ENCODE assay signal across 9 cellular contexts in genomic region chr20:56422131-56422823, GRCh38. TPM values are rescaled to one million over a fixed set of nuclear protein-coding genes. Genes with fewer than 3 reads are reported as not detected.
A peak's percentile ranks its signal among the peaks of the same experiment; 100 is the strongest.
DNase-seq lines count a peak whose midpoint lies in the region; ATAC-seq and TF ChIP-seq lines count a peak whose summit lies in the region.
"Had no signal": no experiment of that assay in that cellular context is flagged by ENCODE, and none has a peak within 500 bp of the region (broad histone marks: within the 10 kb centered on the region; RNA-seq: fewer than 3 reads in every experiment).

No MANE protein-coding gene starts in this region.

- H3K27me3 Mint-ChIP-seq in MCF 10A (ENCODE audit: insufficient read depth, unreplicated experiment): no peaks in the 10 kb centered on the region

- H3K4me1 ChIP-seq in breast epithelium (no peaks in the 10 kb centered on the region), fibroblast of lung (ENCODE audit: control insufficient read depth, extremely low read depth, insufficient read depth, low read length) (peaks cover 34% of the 10 kb centered on the region), upper lobe of left lung (peaks cover 29 to 58% (median 40%) of the 10 kb centered on the region in 4 donors)

- intact Hi-C loops in MCF 10A (cut with micrococcal nuclease): no loop called here
- intact Hi-C loops in breast epithelium (cut with DNase I; ENCODE audit: low total_unique reads): loop anchor here (2.0 to 5.0 kb wide), 2 partner anchors 45 to 1015 kb away; no protein-coding TSS in a partner anchor
- intact Hi-C loops in posterior vena cava (cut with DNase I): no loop called here

- BruUV-seq in MCF 10A (replicated peaks; lab: Mats Ljungman, UMichigan): no TSS peak

- TF ChIP-seq POLR2A in breast epithelium (IDR thresholded peaks at IDR 0.05) (no peak), upper lobe of left lung (IDR thresholded peaks at IDR 0.05) (no peak)

- H3K4me3 ChIP-seq in breast epithelium: no peak overlapping the region
- H3K4me3 ChIP-seq in fibroblast of lung (replicated peaks in 1 of 4; ENCODE audit: control extremely low read depth in 1 of 4, insufficient read depth in 1 of 4, low read depth in 3 of 4, low read length in 4 of 4): no peak overlapping the region
- no peak overlapping the region for H3K4me3 ChIP-seq in upper lobe of left lung

- no peak overlapping the region for H3K4me3 Mint-ChIP-seq in MCF 10A (ENCODE audit: unreplicated experiment)

- H3K36me3 ChIP-seq in breast epithelium (no peaks in the 10 kb centered on the region), fibroblast of lung (ENCODE audit: control insufficient read depth, insufficient read depth, low read length) (peaks cover 2% of the 10 kb centered on the region), upper lobe of left lung (peaks cover 0 to 1% (median 0%) of the 10 kb centered on the region in 4 donors)

- ATAC-seq in SK-N-SH treated with all-trans-retinoic acid at 6 μM for 48 hours: peak; percentile 82
- peak in 1 of 2 donors; percentile 56 for ATAC-seq in upper lobe of left lung (ENCODE audit: low FRiP score in 2 of 2)

- H3K9me3 ChIP-seq in breast epithelium (no peaks in the 10 kb centered on the region), fibroblast of lung (ENCODE audit: control insufficient read depth, insufficient read depth, low read depth, low read length) (no peaks in the 10 kb centered on the region), upper lobe of left lung (no peaks in the 10 kb centered on the region)

- no peaks in the 10 kb centered on the region for H3K36me3 Mint-ChIP-seq in MCF 10A (ENCODE audit: insufficient read depth, unreplicated experiment)

- DNase-seq in MCF 10A (ENCODE audit: unreplicated experiment): peak; percentile 23
- no peak for DNase-seq in breast epithelium (ENCODE audit: low spot score in 2 of 2)
- peak; percentile 73 to 91 for DNase-seq in fibroblast of lung (ENCODE audit: low read depth in 2 of 2)
- DNase-seq in upper lobe of left lung: no peak
- no peak for DNase-seq in central memory CD4-positive, alpha-beta T cell
- DNase-seq in activated CD4-positive, CD25-positive, alpha-beta regulatory T cell (lab: John Stamatoyannopoulos, UW): no peak
- no peak for DNase-seq in posterior vena cava (ENCODE audit: low spot score)
- DNase-seq: NCI-H146 had no signal

- H3K9ac ChIP-seq in fibroblast of lung (ENCODE audit: insufficient read depth, low read length): no peak overlapping the region

- H2AFZ ChIP-seq in fibroblast of lung (ENCODE audit: low read length): no peak overlapping the region

- peaks cover 53% of the 10 kb centered on the region for H3K79me2 ChIP-seq in fibroblast of lung (ENCODE audit: control insufficient read depth, insufficient read depth, low read length)

- no peak overlapping the region for H3K27ac ChIP-seq in breast epithelium
- H3K27ac ChIP-seq in fibroblast of lung (ENCODE audit: insufficient read depth, low read length): peak overlapping the region; percentile 77
- H3K27ac ChIP-seq in upper lobe of left lung: peak overlapping the region; percentile 32 to 64 (median 48)

- no peaks in the 10 kb centered on the region for H4K20me1 ChIP-seq in fibroblast of lung (ENCODE audit: control insufficient read depth, extremely low read depth, insufficient read depth, low read length)

- no peaks in the 10 kb centered on the region for H3K4me1 Mint-ChIP-seq in MCF 10A (ENCODE audit: insufficient read depth, unreplicated experiment)

- H3K4me2 ChIP-seq in fibroblast of lung (ENCODE audit: extremely low read depth, insufficient read depth, low read length): peak overlapping the region; percentile 4

- no peaks in the 10 kb centered on the region for H3K27me3 ChIP-seq in breast epithelium
- no peaks in the 10 kb centered on the region for H3K27me3 ChIP-seq in fibroblast of lung (ENCODE audit: control insufficient read depth, insufficient read depth, low read length)
- no peaks in the 10 kb centered on the region for H3K27me3 ChIP-seq in upper lobe of left lung

- H3K9me3 Mint-ChIP-seq in MCF 10A (ENCODE audit: unreplicated experiment): no peaks in the 10 kb centered on the region

- TF ChIP-seq EP300 in upper lobe of left lung (IDR thresholded peaks at IDR 0.05): no peak

- TF ChIP-seq CTCF in MCF 10A (IDR thresholded peaks at IDR 0.05; ENCODE audit: unreplicated experiment) (no peak), breast epithelium (IDR thresholded peaks at IDR 0.05) (no peak), fibroblast of lung (conservative IDR thresholded peaks at IDR 0.05 in 1 of 2, IDR thresholded peaks at IDR 0.05 in 1 of 2; ENCODE audit: low read depth in 1 of 2, low read length in 2 of 2) (no peak), upper lobe of left lung (IDR thresholded peaks at IDR 0.05) (no peak)

- CTCF ChIA-PET in MCF 10A (lab: Yijun Ruan, JAX): interaction anchor here (0.6 to 2.6 kb wide), 7 partner anchors 12 to 1652 kb away, joined by 3 to 7 read pairs (median 3); no protein-coding TSS in a partner anchor

- POLR2A ChIA-PET in MCF 10A (lab: Yijun Ruan, JAX): interaction anchor here (1.2 to 1.4 kb wide), 3 partner anchors 9 to 29 kb away, joined by 3 to 6 read pairs (median 4); no protein-coding TSS in a partner anchor

- WGBS in upper lobe of left lung, 2 donors: 41 to 44% methylated on average over 8 of the region's 8 CpGs

- no peak overlapping the region for H3K27ac Mint-ChIP-seq in MCF 10A (ENCODE audit: low read depth, unreplicated experiment)

TF ChIP-seq in SK-N-SH treated with all-trans-retinoic acid at 6 μM for 48 hours, 23 proteins besides CTCF, POLR2A, EP300 and RAD21 (continues in another document):
- TF ChIP-seq BACH2 (CRISPR knock-in tag; IDR thresholded peaks at IDR 0.05; ENCODE audit: borderline replicate concordance) (no peak), PATZ1 (CRISPR knock-in tag; IDR thresholded peaks at IDR 0.05; ENCODE audit: borderline replicate concordance) (no peak), ZNF565 (CRISPR knock-in tag; conservative IDR thresholded peaks at IDR 0.05; ENCODE audit: low read depth) (no peak), TOX (CRISPR knock-in tag; IDR thresholded peaks at IDR 0.05; ENCODE audit: borderline replicate concordance) (no peak), ZC3H10 (CRISPR knock-in tag; IDR thresholded peaks at IDR 0.05) (no peak), PPARA (CRISPR knock-in tag; IDR thresholded peaks at IDR 0.05; ENCODE audit: borderline replicate concordance) (no peak), ARNTL (CRISPR knock-in tag; IDR thresholded peaks at IDR 0.05; ENCODE audit: borderline replicate concordance, low read depth) (no peak), ZFP30 (CRISPR knock-in tag; IDR thresholded peaks at IDR 0.05) (no peak), CSDC2 (CRISPR knock-in tag; IDR thresholded peaks at IDR 0.05) (no peak)

RNA-seq across cellular contexts. Expression of gene CASS4, which starts 10.2 kb away (rescaled TPM):
- total RNA-seq in MCF 10A (2022) (not detected in 2 replicates), breast epithelium (1 to 10 TPM; 1.6 to 3.4 (median 2.2) TPM), fibroblast of lung (14.9 and 17.7 TPM in 2 replicates), upper lobe of left lung (10 to 100 TPM; 13.4 to 31.4 (median 19.5) TPM), posterior vena cava (1 to 10 TPM; 1.2 to 2.1 TPM)
- 63.7 and 65.8 TPM in 2 replicates for polyA plus RNA-seq in fibroblast of lung
- polyA plus RNA-seq in fibroblast of lung (2012): 39.0 and 48.2 TPM in 2 replicates
- polyA minus RNA-seq in fibroblast of lung (ENCODE audit: low replicate concordance): 84.7 and 110 TPM in 2 replicates

RNA-seq across cellular contexts. Expression of gene CSTF1, which starts 29.8 kb away (rescaled TPM):
- total RNA-seq in MCF 10A (2022): 30.1 and 35.1 TPM in 2 replicates
- 10 to 100 TPM; 17.1 to 53.4 (median 35.7) TPM for total RNA-seq in breast epithelium
- 28.8 and 31.2 TPM in 2 replicates for total RNA-seq in fibroblast of lung
- 55.2 and 68.6 TPM in 2 replicates for polyA plus RNA-seq in fibroblast of lung
- 34.5 and 46.9 TPM in 2 replicates for polyA plus RNA-seq in fibroblast of lung (2012)
- polyA minus RNA-seq in fibroblast of lung (ENCODE audit: low replicate concordance): 133 and 137 TPM in 2 replicates
- 10 to 100 TPM in 5 of 6 donors, 1 to 10 TPM in 1; 3.3 to 30.5 (median 22.5) TPM for total RNA-seq in upper lobe of left lung
- 10 to 100 TPM; 18.5 to 19.0 TPM for total RNA-seq in posterior vena cava

RNA-seq across cellular contexts. Expression of gene AURKA, which starts 30.3 kb away (rescaled TPM):
- total RNA-seq in MCF 10A (2022) (65.8 and 75.3 TPM in 2 replicates), breast epithelium (1 to 10 TPM in 2 of 3 donors, under 1 TPM in 1; 0.98 to 2.2 (median 1.6) TPM), fibroblast of lung (4.9 and 27.7 TPM in 2 replicates), upper lobe of left lung (1 to 10 TPM in 4 of 6 donors, under 1 TPM in 1, not detected in 1; 0.44 to 3.9 (median 3.3) TPM), posterior vena cava (1 to 10 TPM; 1.8 to 2.9 TPM)
- polyA plus RNA-seq in fibroblast of lung: 32.7 and 89.3 TPM in 2 replicates
- 20.4 and 60.3 TPM in 2 replicates for polyA plus RNA-seq in fibroblast of lung (2012)
- polyA minus RNA-seq in fibroblast of lung (ENCODE audit: low replicate concordance): 5.4 and 24.1 TPM in 2 replicates

RNA-seq across cellular contexts. Expression of gene RTF2, which starts 46.1 kb away (rescaled TPM):
- 66.4 and 72.8 TPM in 2 replicates for total RNA-seq in MCF 10A (2022)
- 10 to 100 TPM; 58.0 to 80.0 (median 66.3) TPM for total RNA-seq in breast epithelium
- 86.3 and 100 TPM in 2 replicates for total RNA-seq in fibroblast of lung
- 107 and 117 TPM in 2 replicates for polyA plus RNA-seq in fibroblast of lung
- polyA plus RNA-seq in fibroblast of lung (2012): 118 and 145 TPM in 2 replicates
- polyA minus RNA-seq in fibroblast of lung (ENCODE audit: low replicate concordance): 50.0 and 80.3 TPM in 2 replicates
- 10 to 100 TPM; 35.6 to 87.8 (median 63.5) TPM for total RNA-seq in upper lobe of left lung
- 10 to 100 TPM; 68.2 to 68.7 TPM for total RNA-seq in posterior vena cava

Comparison
In these comparisons a context has a peak if more than half of its experiments do, and no peak if none do; other contexts are left out.
1. DNase-seq: peak in MCF 10A (single experiment) and fibroblast of lung (2 of 2); none in breast epithelium (0 of 2), upper lobe of left lung (0 of 2), central memory CD4-positive, alpha-beta T cell (single experiment), activated CD4-positive, CD25-positive, alpha-beta regulatory T cell (0 of 4) and posterior vena cava (single experiment).
2. H3K27ac ChIP-seq: peak in fibroblast of lung (single experiment) and upper lobe of left lung (4 of 4); none in breast epithelium (0 of 2).